ENCODE assay signal across 30 cellular contexts in genomic region chr13:25827986-25828385, GRCh38.
"Had no signal": no experiment of that assay in that cellular context is flagged by ENCODE, and none has a peak within 500 bp of the region (broad histone marks: within the 10 kb centered on the region; RNA-seq: fewer than 3 reads in every experiment).

No MANE protein-coding gene starts in this region.

- H3K4me1 ChIP-seq: parathyroid adenoma, right atrium auricular region, testis had no signal

- H3K9me3 ChIP-seq: gastrocnemius medialis, mucosa of descending colon, testis, transverse colon had no signal

- ATAC-seq: activated CD4-positive, CD25-positive, alpha-beta regulatory T cell treated with anti-CD3 and anti-CD28 coated beads, Interleukin-2, amount 50 U/mL, for 24 hours; effector memory CD8-positive, alpha-beta T cell; left colon; mucosa of descending colon; SK-N-SH treated with all-trans-retinoic acid at 6 μM for 48 hours; stimulated activated naive CD8-positive, alpha-beta T cell treated with anti-CD3 and anti-CD28 coated beads, Interleukin-15, Interleukin-2, amounts not matched to agents 100 U/mL and 50 U/mL, for 24 hours; T-helper 17 cell had no signal

- H3K27ac Mint-ChIP-seq: activated CD4-positive, alpha-beta memory T cell treated with anti-CD3 and anti-CD28 coated beads for 36 hours; activated CD4-positive, alpha-beta T cell treated with anti-CD3 and anti-CD28 coated beads, Interleukin-2, amount 10 ng/mL, durations not matched to agents 24 days and 14 days; activated naive CD4-positive, alpha-beta T cell treated with anti-CD3 and anti-CD28 coated beads, Interleukin-2, amount 10 ng/mL, durations not matched to agents 7 days and 5 days; effector memory CD8-positive, alpha-beta T cell; memory B cell; naive B cell had no signal

- H3K4me3 ChIP-seq: coronary artery, gastrocnemius medialis, mucosa of descending colon, right atrium auricular region, testis, transverse colon had no signal

- H3K79me2 ChIP-seq: parathyroid adenoma had no signal

- H3K4me1 Mint-ChIP-seq: memory B cell, naive B cell, T-helper 17 cell had no signal

- H3K27ac ChIP-seq: coronary artery, parathyroid adenoma, right atrium auricular region, testis, transverse colon, WERI-Rb-1 had no signal

- H3K27me3 ChIP-seq: gastrocnemius medialis, right atrium auricular region, testis, transverse colon had no signal

- H3K9ac ChIP-seq: parathyroid adenoma had no signal

- FAIRE-seq: kidney, urothelium cell line had no signal

- H3K36me3 ChIP-seq: gastrocnemius medialis, right atrium auricular region, transverse colon, WERI-Rb-1 had no signal

- H3K4me3 Mint-ChIP-seq: activated CD4-positive, alpha-beta memory T cell treated with anti-CD3 and anti-CD28 coated beads for 36 hours; activated CD4-positive, alpha-beta T cell treated with anti-CD3 and anti-CD28 coated beads, Interleukin-2, amount 10 ng/mL, durations not matched to agents 24 days and 14 days; activated naive CD4-positive, alpha-beta T cell treated with anti-CD3 and anti-CD28 coated beads, Interleukin-2, amount 10 ng/mL, durations not matched to agents 7 days and 5 days; effector memory CD8-positive, alpha-beta T cell; memory B cell; naive B cell; T-helper 17 cell had no signal

- H3K9me3 Mint-ChIP-seq: activated CD4-positive, alpha-beta memory T cell treated with anti-CD3 and anti-CD28 coated beads for 36 hours; activated CD4-positive, alpha-beta T cell treated with anti-CD3 and anti-CD28 coated beads, Interleukin-2, amount 10 ng/mL, durations not matched to agents 24 days and 14 days; activated naive CD4-positive, alpha-beta T cell treated with anti-CD3 and anti-CD28 coated beads, Interleukin-2, amount 10 ng/mL, durations not matched to agents 7 days and 5 days; memory B cell had no signal

- DNase-seq: activated CD4-positive, alpha-beta memory T cell treated with anti-CD3 and anti-CD28 coated beads for 36 hours; activated CD4-positive, alpha-beta T cell treated with anti-CD3 and anti-CD28 coated beads, Interleukin-2, amount 10 ng/mL, durations not matched to agents 24 days and 14 days; activated CD8-positive, alpha-beta memory T cell treated with anti-CD3 and anti-CD28 coated beads, Interleukin-2, amount 50 U/mL, for 4 hours; activated gamma-delta T cell; activated naive CD4-positive, alpha-beta T cell treated with anti-CD3 and anti-CD28 coated beads, Interleukin-2, amount 10 ng/mL, durations not matched to agents 7 days and 5 days; activated T-cell treated with anti-CD3 and anti-CD28 coated beads, Interleukin-2, amount 50 U/mL, for 1 hour; effector memory CD8-positive, alpha-beta T cell; erythroblast; gastrocnemius medialis; hippocampal formation; kidney; left colon; naive B cell; nucleus accumbens; stimulated activated CD4-positive, alpha-beta T cell treated with anti-CD3 and anti-CD28 coated beads, Interleukin-12 subunit alpha, Interleukin-12 subunit beta, amount 100 ng/mL, for 4 hours; stimulated activated CD4-positive, alpha-beta T cell treated with anti-CD3 and anti-CD28 coated beads, Interleukin-4, amount 100 ng/mL, for 1 hour; stimulated activated naive CD8-positive, alpha-beta T cell treated with anti-CD3 and anti-CD28 coated beads, Interleukin-15, Interleukin-2, amounts not matched to agents 100 U/mL and 50 U/mL, for 24 hours; T-helper 17 cell; T1000; testis; transverse colon; WERI-Rb-1 had no signal

- H2AFZ ChIP-seq: parathyroid adenoma had no signal

- H3K36me3 Mint-ChIP-seq: activated CD4-positive, alpha-beta memory T cell treated with anti-CD3 and anti-CD28 coated beads for 36 hours; activated naive CD4-positive, alpha-beta T cell treated with anti-CD3 and anti-CD28 coated beads, Interleukin-2, amount 10 ng/mL, durations not matched to agents 7 days and 5 days; memory B cell; naive B cell had no signal
